8 cellular contexts compared by ENCODE assay signal in genomic region chr20:3470627-3471396, GRCh38. TPM values are rescaled to one million over a fixed set of nuclear protein-coding genes. Genes with fewer than 3 reads are reported as not detected.
A peak's percentile ranks its signal among the peaks of the same experiment; 100 is the strongest.
DNase-seq lines count a peak whose midpoint lies in the region; ATAC-seq, FAIRE-seq and TF ChIP-seq lines count a peak whose summit lies in the region.

Gene ATRN, plus strand, starts transcription at chr20:3471018. Its CDS starts 90 bp downstream, at chr20:3471108.

- peak within 1 kb of the TSS; percentile 67 to 78 for H3K4me3 ChIP-seq in kidney (ENCODE audit: low read length in 2 of 2)

- H3K9ac ChIP-seq in kidney (ENCODE audit: low read length in 2 of 2) = peak within 1 kb of the TSS; percentile 70 to 82

- H3K36me3 ChIP-seq in kidney (ENCODE audit: control insufficient read depth in 1 of 2, insufficient read depth in 2 of 2, low read length in 2 of 2) = no peaks in the 10 kb centered on the region

- H3K27ac ChIP-seq in kidney (ENCODE audit: low read depth in 2 of 2, low read length in 2 of 2) = peak within 1 kb of the TSS; percentile 75 to 79

- no peak for TF ChIP-seq CTCF in kidney (IDR thresholded peaks at IDR 0.05; ENCODE audit: borderline replicate concordance, extremely low read depth, insufficient read depth)

- H3K9me3 ChIP-seq in kidney (ENCODE audit: control insufficient read depth in 1 of 2, low read length in 2 of 2) = no peaks in the 10 kb centered on the region

- ATAC-seq in GM18873 (IDR thresholded peaks at IDR 0.05; ENCODE audit: low FRiP score, unreplicated experiment) (peak; percentile 64), HG03135 (IDR thresholded peaks at IDR 0.05; ENCODE audit: unreplicated experiment) (peak; percentile 80)

- intact Hi-C loops in kidney (cut with DNase I) = no loop called here

- DNase-seq in AG08396 (ENCODE audit: low spot score) = peak; percentile 99
- peak; percentile 93 for DNase-seq in NCI-H345 (lab: John Stamatoyannopoulos, UW)
- DNase-seq in activated CD4-positive, alpha-beta T cell treated with anti-CD3 and anti-CD28 coated beads for 1 hour = peak; percentile 77
- DNase-seq in cerebellar nuclear complex (lab: John Stamatoyannopoulos, UW) = peak; percentile 24 to 32
- DNase-seq in kidney = peak; percentile 97
- peak; percentile 85 to 94 (median 92) for DNase-seq in stimulated activated CD4-positive, alpha-beta T cell treated with anti-CD3 and anti-CD28 coated beads, Interleukin-12 subunit alpha, Interleukin-12 subunit beta, amount 100 ng/mL, for 48 hours (ENCODE audit: low read depth in 2 of 3, low spot score in 1 of 3)

- peaks cover 16 to 22% of the 10 kb centered on the region in 2 donors for H3K4me1 ChIP-seq in kidney (ENCODE audit: control insufficient read depth in 1 of 2, insufficient read depth in 1 of 2, low read depth in 1 of 2, low read length in 2 of 2)

- no peak for FAIRE-seq in kidney (lab: Jason Lieb, UNC)

RNA-seq across cellular contexts. Expression of gene ATRN, which starts in this region (rescaled TPM):
- total RNA-seq in kidney = 48.1 TPM
- 15.7 TPM for polyA plus RNA-seq in kidney (ENCODE audit: insufficient read depth, low read depth, low replicate concordance)

Comparison
In these comparisons a context has a peak if more than half of its experiments do, and no peak if none do; other contexts are left out.
1. Peak in every context shown above with its lines: DNase-seq, ATAC-seq, H3K4me3 ChIP-seq and H3K27ac ChIP-seq.
2. DNase-seq: peak in every context shown above with its lines; median percentile 99 in AG08396; 97 in kidney; 93 in NCI-H345; 92 in stimulated activated CD4-positive, alpha-beta T cell treated with anti-CD3 and anti-CD28 coated beads, Interleukin-12 subunit alpha, Interleukin-12 subunit beta, amount 100 ng/mL, for 48 hours; 77 in activated CD4-positive, alpha-beta T cell treated with anti-CD3 and anti-CD28 coated beads for 1 hour; 28 in cerebellar nuclear complex.